8 cellular contexts compared by ENCODE assay signal in the genomic region with DNA sequence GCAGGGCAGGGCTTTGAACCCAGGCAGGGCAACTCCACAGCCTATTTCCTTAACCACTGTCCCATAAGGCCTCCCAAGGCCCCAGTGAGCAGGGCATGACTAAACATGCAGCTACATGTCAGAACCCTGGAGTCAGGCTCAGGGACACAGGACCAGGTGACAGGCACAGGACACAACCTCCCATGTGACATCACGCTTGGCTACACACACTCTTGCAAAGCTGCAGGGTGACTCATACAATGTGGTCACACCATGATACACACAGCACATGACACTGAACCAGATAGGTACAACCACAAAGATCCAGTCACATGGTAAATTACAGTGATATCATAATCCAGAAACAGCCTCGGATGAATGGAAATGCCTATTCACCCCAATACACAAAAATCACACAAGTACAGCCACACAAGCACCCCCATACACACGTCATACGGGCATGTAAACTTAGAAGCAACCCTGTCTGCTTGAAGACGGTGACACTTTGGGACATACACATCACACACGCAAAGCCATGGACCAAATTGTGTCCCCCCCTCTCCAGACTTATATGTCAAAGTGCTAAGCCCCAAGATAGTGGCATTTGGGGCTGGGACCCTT. TPM values are rescaled to one million over a fixed set of nuclear protein-coding genes. Genes with fewer than 3 reads are reported as not detected.
DNase-seq lines count a peak whose midpoint lies in the region; ATAC-seq and TF ChIP-seq lines count a peak whose summit lies in the region.

No MANE protein-coding gene starts in this region.

- H3K27me3 Mint-ChIP-seq in activated T-helper 2 cell treated with anti-CD3 and anti-CD28 coated beads, Interferon-gamma antibody, Interleukin-2, Interleukin-4, amounts not matched to agents 10 μg/mL and 5 μg/mL and 100 μg/mL, durations not matched to agents 14 hours and 24 hours and 36 hours (ENCODE audit: low read depth) = peaks cover 2% of the 10 kb centered on the region

- no peaks in the 10 kb centered on the region for H3K4me1 Mint-ChIP-seq in activated T-helper 2 cell treated with anti-CD3 and anti-CD28 coated beads, Interferon-gamma antibody, Interleukin-2, Interleukin-4, amounts not matched to agents 10 μg/mL and 5 μg/mL and 100 μg/mL, durations not matched to agents 14 hours and 24 hours and 36 hours (ENCODE audit: low read depth)

- H3K27ac ChIP-seq in Peyer's patch = peak overlapping the region in 2 of 4 donors; percentile 19 to 35

- no peak for TF ChIP-seq CTCF in Peyer's patch (IDR thresholded peaks at IDR 0.05)

- no peak overlapping the region for H3K4me3 Mint-ChIP-seq in activated T-helper 2 cell treated with anti-CD3 and anti-CD28 coated beads, Interferon-gamma antibody, Interleukin-2, Interleukin-4, amounts not matched to agents 10 μg/mL and 5 μg/mL and 100 μg/mL, durations not matched to agents 14 hours and 24 hours and 36 hours (ENCODE audit: low read depth)

- H3K36me3 Mint-ChIP-seq in activated T-helper 2 cell treated with anti-CD3 and anti-CD28 coated beads, Interferon-gamma antibody, Interleukin-2, Interleukin-4, amounts not matched to agents 10 μg/mL and 5 μg/mL and 100 μg/mL, durations not matched to agents 14 hours and 24 hours and 36 hours (ENCODE audit: low read depth) = no peaks in the 10 kb centered on the region

- peaks cover 0 to 10% (median 0%) of the 10 kb centered on the region in 4 donors for H3K9me3 ChIP-seq in Peyer's patch

- no peak overlapping the region for H3K4me3 ChIP-seq in Peyer's patch

- H3K27me3 ChIP-seq in Peyer's patch = no peaks in the 10 kb centered on the region

- no peak for TF ChIP-seq POLR2A in Peyer's patch (IDR thresholded peaks at IDR 0.05)

- H3K9me3 Mint-ChIP-seq in activated T-helper 2 cell treated with anti-CD3 and anti-CD28 coated beads, Interferon-gamma antibody, Interleukin-2, Interleukin-4, amounts not matched to agents 10 μg/mL and 5 μg/mL and 100 μg/mL, durations not matched to agents 14 hours and 24 hours and 36 hours = peaks cover 4% of the 10 kb centered on the region

- peak; percentile 87 for ATAC-seq in HG03135 (IDR thresholded peaks at IDR 0.05; ENCODE audit: unreplicated experiment)

- H3K36me3 ChIP-seq in Peyer's patch = no peaks in the 10 kb centered on the region

- intact Hi-C loops in activated T-helper 2 cell treated with anti-CD3 and anti-CD28 coated beads, Interferon-gamma antibody, Interleukin-2, Interleukin-4, amounts not matched to agents 10 μg/mL and 5 μg/mL and 100 μg/mL, durations not matched to agents 14 hours and 24 hours and 36 hours (cut with micrococcal nuclease) = no loop called here

- peaks cover 0 to 5% (median 0%) of the 10 kb centered on the region in 4 donors for H3K4me1 ChIP-seq in Peyer's patch

- no peak overlapping the region for H3K27ac Mint-ChIP-seq in activated T-helper 2 cell treated with anti-CD3 and anti-CD28 coated beads, Interferon-gamma antibody, Interleukin-2, Interleukin-4, amounts not matched to agents 10 μg/mL and 5 μg/mL and 100 μg/mL, durations not matched to agents 14 hours and 24 hours and 36 hours

- peak; percentile 17 for DNase-seq in GDM1 (lab: John Stamatoyannopoulos, UW)
- peak; percentile 61 for DNase-seq in GM19240 (ENCODE audit: insufficient read length, low spot score)
- peak in 2 of 3 donors; percentile 86 to 90 for DNase-seq in Peyer's patch
- peak; percentile 97 for DNase-seq in kidney tubule cell (ENCODE audit: low spot score)
- no peak for DNase-seq in activated T-helper 2 cell treated with anti-CD3 and anti-CD28 coated beads, Interferon-gamma antibody, Interleukin-2, Interleukin-4, amounts not matched to agents 10 μg/mL and 5 μg/mL and 100 μg/mL, durations not matched to agents 14 hours and 24 hours and 36 hours (ENCODE audit: low spot score)
- no peak for DNase-seq in inferior parietal cortex (ENCODE audit: extremely low spot score)
- DNase-seq in effector CD8-positive, alpha-beta T cell (lab: John Stamatoyannopoulos, UW) = no peak

RNA-seq across cellular contexts. Expression of gene KLK4, which starts 14.5 kb away (rescaled TPM):
- total RNA-seq in Peyer's patch = 1 to 10 TPM in 1 of 4 donors, not detected in 3; 1.4 TPM
- not detected in 2 replicates for total RNA-seq in activated T-helper 2 cell treated with anti-CD3 and anti-CD28 coated beads, Interferon-gamma antibody, Interleukin-2, Interleukin-4, amounts not matched to agents 10 μg/mL and 5 μg/mL and 100 μg/mL, durations not matched to agents 14 hours and 24 hours and 36 hours

RNA-seq across cellular contexts. Expression of gene KLK2, which starts 23.5 kb away (rescaled TPM):
- total RNA-seq in Peyer's patch = not detected
- 0.44 TPM in 1 of 2 replicates, not detected in the other for total RNA-seq in activated T-helper 2 cell treated with anti-CD3 and anti-CD28 coated beads, Interferon-gamma antibody, Interleukin-2, Interleukin-4, amounts not matched to agents 10 μg/mL and 5 μg/mL and 100 μg/mL, durations not matched to agents 14 hours and 24 hours and 36 hours

RNA-seq across cellular contexts. Expression of gene KLK3, which starts 42.0 kb away (rescaled TPM):
- total RNA-seq in Peyer's patch = 1 to 10 TPM in 3 of 4 donors, not detected in 1; 1.2 to 2.4 (median 1.9) TPM
- total RNA-seq in activated T-helper 2 cell treated with anti-CD3 and anti-CD28 coated beads, Interferon-gamma antibody, Interleukin-2, Interleukin-4, amounts not matched to agents 10 μg/mL and 5 μg/mL and 100 μg/mL, durations not matched to agents 14 hours and 24 hours and 36 hours = not detected in 2 replicates

RNA-seq across cellular contexts. Expression of gene KLK5, which starts 56.1 kb away (rescaled TPM):
- not detected for total RNA-seq in Peyer's patch
- not detected in 2 replicates for total RNA-seq in activated T-helper 2 cell treated with anti-CD3 and anti-CD28 coated beads, Interferon-gamma antibody, Interleukin-2, Interleukin-4, amounts not matched to agents 10 μg/mL and 5 μg/mL and 100 μg/mL, durations not matched to agents 14 hours and 24 hours and 36 hours

Comparison
In these comparisons a context has a peak if more than half of its experiments do, and no peak if none do; other contexts are left out.
1. DNase-seq: peak in GDM1 (single experiment), GM19240 (single experiment), Peyer's patch (2 of 3) and kidney tubule cell (single experiment); none in activated T-helper 2 cell treated with anti-CD3 and anti-CD28 coated beads, Interferon-gamma antibody, Interleukin-2, Interleukin-4, amounts not matched to agents 10 μg/mL and 5 μg/mL and 100 μg/mL, durations not matched to agents 14 hours and 24 hours and 36 hours (single experiment), inferior parietal cortex (single experiment) and effector CD8-positive, alpha-beta T cell (single experiment).